In the genomic region with DNA sequence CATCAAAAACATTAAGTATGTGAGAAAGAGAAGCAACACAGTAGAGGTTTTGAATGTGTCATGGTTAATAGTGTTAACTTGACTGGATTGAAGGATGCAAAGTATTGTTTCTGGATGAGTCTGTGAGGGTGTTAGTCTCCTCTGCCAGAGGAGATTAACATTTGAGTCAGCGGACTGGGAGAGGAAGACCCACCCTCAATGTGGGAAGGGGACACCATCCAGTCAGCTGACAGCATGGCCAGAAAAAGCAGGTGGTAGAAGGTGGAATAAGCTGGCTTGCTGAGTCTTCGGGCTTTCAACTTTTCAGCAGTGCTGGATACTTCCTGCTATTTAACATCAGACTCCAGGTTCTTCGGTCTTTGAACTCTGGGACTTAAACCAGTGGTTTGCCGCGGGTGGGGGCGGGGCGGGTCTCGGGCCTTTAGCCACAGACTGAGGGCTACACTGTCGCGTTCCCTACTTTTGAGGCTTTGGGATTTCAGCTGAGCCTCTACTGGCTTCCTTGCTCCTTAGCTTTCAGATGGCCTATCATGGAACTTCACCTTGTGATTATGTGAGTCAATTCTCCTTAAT, we compare ENCODE assay signal across 18 cellular contexts.
DNase-seq lines count a peak whose midpoint lies in the region; ATAC-seq, FAIRE-seq and TF ChIP-seq lines count a peak whose summit lies in the region.
"Had no signal": no experiment of that assay in that cellular context is flagged by ENCODE, and none has a peak within 500 bp of the region (broad histone marks: within the 10 kb centered on the region; RNA-seq: fewer than 3 reads in every experiment).

No MANE protein-coding gene starts in this region.

- H3K18ac ChIP-seq in mesendoderm (ENCODE audit: low read length): no peak overlapping the region

- CTCF ChIA-PET in HepG2 (lab: Yijun Ruan, JAX; ENCODE audit: low intra/inter-chr PET ratio, low total read pairs): no interaction called here

- in situ Hi-C loops in HepG2 (cut with HindIII; ENCODE audit: extremely low pct_ligation_motif_present, low pct_unique_long_range_greater_than_20kb): no loop called here

- no TSS peak for BruUV-seq in HepG2 (replicated peaks; lab: Mats Ljungman, UMichigan)

- peaks cover 20% of the 10 kb centered on the region for H3K36me3 Mint-ChIP-seq in endodermal cell (ENCODE audit: low read depth)
- H3K36me3 Mint-ChIP-seq: IgD-negative memory B cell had no signal

- H3K4me1 ChIP-seq in HepG2 (ENCODE audit: insufficient read depth, low read length) (peaks cover 6% of the 10 kb centered on the region; the same call in 1 of the 2 replicates), right lobe of liver (no peaks in the 10 kb centered on the region), endodermal cell (ENCODE audit: control insufficient read depth, insufficient read depth, low read length) (no peaks in the 10 kb centered on the region), mesendoderm (ENCODE audit: control insufficient read depth, low read depth, low read length) (no peaks in the 10 kb centered on the region)
- H3K4me1 ChIP-seq: HAP-1 had no signal

- H4K8ac ChIP-seq in mesendoderm (ENCODE audit: low read depth, low read length): no peak overlapping the region

- peaks cover 9% of the 10 kb centered on the region for H3K9me3 ChIP-seq in HepG2 (ENCODE audit: low read length)
- H3K9me3 ChIP-seq in right lobe of liver: no peaks in the 10 kb centered on the region
- H3K9me3 ChIP-seq in endodermal cell (ENCODE audit: control insufficient read depth, low read length): peaks cover 22% of the 10 kb centered on the region
- H3K9me3 ChIP-seq: HAP-1 had no signal

- H3K4me3 ChIP-seq in HepG2 (replicated peaks in 1 of 3; ENCODE audit: insufficient read depth in 1 of 3, low read depth in 2 of 3, low read length in 3 of 3): no peak overlapping the region
- H3K4me3 ChIP-seq in right lobe of liver: no peak overlapping the region
- H3K4me3 ChIP-seq in endodermal cell (ENCODE audit: low read length): no peak overlapping the region
- no peak overlapping the region for H3K4me3 ChIP-seq in mesendoderm (ENCODE audit: low read length)
- H3K4me3 ChIP-seq: HAP-1 had no signal

- no peak for TF ChIP-seq POLR2A in HepG2 (IDR thresholded peaks at IDR 0.05; ENCODE audit: insufficient read depth in 1 of 2, low read depth in 2 of 2, low read length in 2 of 2)
- TF ChIP-seq POLR2A in right lobe of liver (IDR thresholded peaks at IDR 0.05): no peak

- peak overlapping the region; percentile 57 for H2BK15ac ChIP-seq in mesendoderm (replicated peaks; ENCODE audit: low read depth)

- ATAC-seq in HepG2 (peak; percentile 81), right lobe of liver (no peak), GM21381 (IDR thresholded peaks at IDR 0.05; ENCODE audit: unreplicated experiment) (no peak), GM19324 (IDR thresholded peaks at IDR 0.05; ENCODE audit: low FRiP score, unreplicated experiment) (no peak)

- H3K27ac ChIP-seq in HepG2 (ENCODE audit: extremely low read length, insufficient read depth, low read length) (no peak overlapping the region), right lobe of liver (no peak overlapping the region), endodermal cell (ENCODE audit: low read depth, low read length) (no peak overlapping the region), mesendoderm (ENCODE audit: low read depth, low read length) (no peak overlapping the region)

- H2AFZ ChIP-seq in HepG2 (ENCODE audit: low read length): no peak overlapping the region

- POLR2A ChIA-PET in HepG2 (lab: Yijun Ruan, JAX): no interaction called here

- peaks cover 15% of the 10 kb centered on the region for H3K4me1 Mint-ChIP-seq in endodermal cell
- H3K4me1 Mint-ChIP-seq: B cell had no signal

- no peak overlapping the region for H3K56ac ChIP-seq in mesendoderm (ENCODE audit: low read length)

- TF ChIP-seq CTCF in HepG2 (CRISPR knock-in tag; IDR thresholded peaks at IDR 0.05): no peak
- no peak for TF ChIP-seq CTCF in right lobe of liver (IDR thresholded peaks at IDR 0.05)
- TF ChIP-seq CTCF in endodermal cell (conservative IDR thresholded peaks at IDR 0.05): no peak
- no peak for TF ChIP-seq CTCF in GM20000 (IDR thresholded peaks at IDR 0.05; ENCODE audit: extremely low read depth, missing control alignments)

- intact Hi-C loops in HepG2 (cut with micrococcal nuclease; ENCODE audit: unreplicated experiment): no loop called here
- intact Hi-C loops in right lobe of liver (cut with DNase I): no loop called here

- H3K23ac ChIP-seq in mesendoderm (ENCODE audit: low read length): no peak overlapping the region

- no peaks in the 10 kb centered on the region for H3K27me3 ChIP-seq in HepG2 (ENCODE audit: control insufficient read depth in 1 of 2, insufficient read depth in 2 of 2, low read length in 2 of 2)
- H3K27me3 ChIP-seq in right lobe of liver: no peaks in the 10 kb centered on the region
- no peaks in the 10 kb centered on the region for H3K27me3 ChIP-seq in endodermal cell (ENCODE audit: control insufficient read depth, insufficient read depth, low read length, poor library complexity, severe bottlenecking)
- no peaks in the 10 kb centered on the region for H3K27me3 ChIP-seq in mesendoderm (ENCODE audit: insufficient read depth, low read length, poor library complexity)

- FAIRE-seq in HepG2 (lab: Jason Lieb, UNC): no peak
- FAIRE-seq: G401.6, GM12891 had no signal

- H2BK5ac ChIP-seq in mesendoderm (ENCODE audit: low read length): no peak overlapping the region

- H2AK5ac ChIP-seq in mesendoderm (ENCODE audit: low read length): no peak overlapping the region

- peaks cover 20% of the 10 kb centered on the region for H3K9me3 Mint-ChIP-seq in endodermal cell
- H3K9me3 Mint-ChIP-seq: CD4-positive, alpha-beta T cell had no signal

- H3K27ac Mint-ChIP-seq in endodermal cell: no peak overlapping the region
- H3K27ac Mint-ChIP-seq: B cell; CD4-positive, alpha-beta T cell; IgD-negative memory B cell had no signal

- H3K4ac ChIP-seq in mesendoderm (ENCODE audit: low read depth, low read length): no peak overlapping the region

- H2BK120ac ChIP-seq in mesendoderm (ENCODE audit: low read depth, low read length): no peak overlapping the region

- no peaks in the 10 kb centered on the region for H4K20me1 ChIP-seq in HepG2 (ENCODE audit: insufficient read depth, low read length)

- H4K5ac ChIP-seq in mesendoderm (ENCODE audit: low read length): no peak overlapping the region

- H3K36me3 ChIP-seq in HepG2 (replicated peaks in 1 of 2; ENCODE audit: control insufficient read depth in 1 of 2, insufficient read depth in 2 of 2, low read length in 2 of 2) (no peaks in the 10 kb centered on the region), right lobe of liver (no peaks in the 10 kb centered on the region), endodermal cell (ENCODE audit: control insufficient read depth, insufficient read depth, low read length) (no peaks in the 10 kb centered on the region), mesendoderm (ENCODE audit: control insufficient read depth, insufficient read depth, low read length) (no peaks in the 10 kb centered on the region)
- H3K36me3 ChIP-seq: HAP-1 had no signal

- no peaks in the 10 kb centered on the region for H3K79me1 ChIP-seq in mesendoderm (ENCODE audit: low read length)

- no peak overlapping the region for H3K4me3 Mint-ChIP-seq in endodermal cell
- H3K4me3 Mint-ChIP-seq: B cell; CD4-positive, alpha-beta T cell; IgD-negative memory B cell had no signal

- no peak overlapping the region for H3K9ac ChIP-seq in HepG2 (ENCODE audit: insufficient read depth, low read depth, low read length)
- no peak overlapping the region for H3K9ac ChIP-seq in endodermal cell (ENCODE audit: extremely low read depth, low read length, poor library complexity, severe bottlenecking)
- H3K9ac ChIP-seq in mesendoderm (ENCODE audit: low read length): no peak overlapping the region

- DNase-seq in HepG2 (ENCODE audit: low spot score) (peak; percentile 12), right lobe of liver (no peak), endodermal cell (peak; percentile 61), mesendoderm (peak; percentile 33), iPS-NIHi11 (ENCODE audit: low spot score) (no peak), GM20000 (ENCODE audit: low spot score) (no peak)
- DNase-seq: 8988T; C1 segment of cervical spinal cord; Calu3; CD4-positive, alpha-beta T cell; DMS 273 treated with DMSO at 0.1 percent for 48 hours had no signal

- H3K79me2 ChIP-seq in HepG2 (ENCODE audit: insufficient read depth, low read length) (no peaks in the 10 kb centered on the region), mesendoderm (ENCODE audit: control insufficient read depth, insufficient read depth, low read length) (no peaks in the 10 kb centered on the region)

- TF ChIP-seq RAD21 in HepG2 (CRISPR knock-in tag; IDR thresholded peaks at IDR 0.05): no peak

- H3K27me3 Mint-ChIP-seq in endodermal cell (ENCODE audit: insufficient read depth): no peaks in the 10 kb centered on the region
- H3K27me3 Mint-ChIP-seq: B cell; CD4-positive, alpha-beta T cell; IgD-negative memory B cell had no signal

- H3K4me2 ChIP-seq in HepG2 (ENCODE audit: low read depth, low read length): peak overlapping the region; percentile 65
- no peak overlapping the region for H3K4me2 ChIP-seq in mesendoderm (ENCODE audit: low read length)

- WGBS in HepG2 (ENCODE audit: low lambda C conversion rate): 29% methylated on average over 1 of the region's 10 CpGs
- 46% methylated on average over 4 of the region's 10 CpGs for WGBS in right lobe of liver (ENCODE audit: insufficient coverage, low coverage, low lambda C conversion rate, missing lambda C conversion rate)
- WGBS in endodermal cell (ENCODE audit: insufficient coverage in 1 of 2, insufficient read length in 1 of 2), 2 experiments: 78 to 80% methylated on average over 8 to 10 of the region's 10 CpGs
- no CpG with 5 or more reads among the region's 10 CpGs for WGBS in mesendoderm (ENCODE audit: extremely low coverage, insufficient coverage, low lambda C conversion rate)

- TF ChIP-seq EP300 in HepG2 (IDR thresholded peaks at IDR 0.05; ENCODE audit: low read depth in 2 of 2, low read length in 2 of 2) (no peak), HepG2 (CRISPR knock-in tag; IDR thresholded peaks at IDR 0.05; ENCODE audit: borderline replicate concordance) (no peak)

Comparison
In these comparisons a context has a peak if more than half of its experiments do, and no peak if none do; other contexts are left out.
1. DNase-seq: peak in HepG2 (single experiment), endodermal cell (single experiment) and mesendoderm (single experiment); none in right lobe of liver (0 of 3), iPS-NIHi11 (single experiment) and GM20000 (single experiment).